In genomic region chr16:5903153-5903552, GRCh38 we compare ENCODE assay signal across 18 cellular contexts.
DNase-seq lines count a peak whose midpoint lies in the region.
"Had no signal": no experiment of that assay in that cellular context is flagged by ENCODE, and none has a peak within 500 bp of the region (broad histone marks: within the 10 kb centered on the region; RNA-seq: fewer than 3 reads in every experiment).

No MANE protein-coding gene starts in this region.

- H3K27ac ChIP-seq in epithelial cell of prostate: no peak overlapping the region
- H3K27ac ChIP-seq: RWPE1, SJSA1 had no signal

- DNase-seq in HT1080 (ENCODE audit: low read depth): peak; percentile 52
- DNase-seq in SK-N-DZ (ENCODE audit: low spot score): peak; percentile 61
- peak; percentile 26 for DNase-seq in epithelial cell of prostate (ENCODE audit: low read depth, low spot score)
- DNase-seq in occipital lobe (lab: John Stamatoyannopoulos, UW): peak; percentile 14
- no peak for DNase-seq in medulla oblongata (ENCODE audit: extremely low spot score)
- DNase-seq in NCI-H524 treated with DMSO at 0.1 percent for 48 hours (lab: John Stamatoyannopoulos, UW): no peak
- DNase-seq in effector CD4-positive, alpha-beta T cell: no peak
- no peak for DNase-seq in stimulated activated CD4-positive, alpha-beta T cell treated with anti-CD3 and anti-CD28 coated beads, Interleukin-2, amount 100 ng/mL, for 24 hours
- DNase-seq: DMS 273 treated with DMSO at 0.1 percent for 48 hours, H7, Karpas-422, NCI-H1105 treated with DMSO at 0.1 percent for 48 hours, NCI-H187, NCI-H226, NCI-H526 treated with DMSO at 0.1 percent for 48 hours, OCI-M1 had no signal

Comparison
In these comparisons a context has a peak if more than half of its experiments do, and no peak if none do; other contexts are left out.
1. DNase-seq: peak in HT1080 (single experiment), SK-N-DZ (single experiment), epithelial cell of prostate (single experiment) and occipital lobe (single experiment); none in medulla oblongata (single experiment), NCI-H524 treated with DMSO at 0.1 percent for 48 hours (single experiment), effector CD4-positive, alpha-beta T cell (single experiment) and stimulated activated CD4-positive, alpha-beta T cell treated with anti-CD3 and anti-CD28 coated beads, Interleukin-2, amount 100 ng/mL, for 24 hours (0 of 2).